13 cellular contexts compared by ENCODE assay signal in genomic region chr7:96287168-96287567, GRCh38. TPM values are rescaled to one million over a fixed set of nuclear protein-coding genes. Genes with fewer than 3 reads are reported as not detected.
A peak's percentile ranks its signal among the peaks of the same experiment; 100 is the strongest.
DNase-seq lines count a peak whose midpoint lies in the region; ATAC-seq and TF ChIP-seq lines count a peak whose summit lies in the region.
"Had no signal": no experiment of that assay in that cellular context is flagged by ENCODE, and none has a peak within 500 bp of the region (broad histone marks: within the 10 kb centered on the region; RNA-seq: fewer than 3 reads in every experiment).

No MANE protein-coding gene starts in this region.

- peaks cover 3% of the 10 kb centered on the region for H3K36me3 Mint-ChIP-seq in CD8-positive, alpha-beta T cell
- H3K36me3 Mint-ChIP-seq in endodermal cell (ENCODE audit: low read depth): peaks cover 71% of the 10 kb centered on the region
- H3K36me3 Mint-ChIP-seq in type B pancreatic cell: peaks cover 35% of the 10 kb centered on the region

- intact Hi-C loops in CD8-positive, alpha-beta T cell (cut with DNase I, micrococcal nuclease): loop anchor here (2.0 to 10.0 kb wide), 3 partner anchors 14 to 828 kb away; partner anchors contain the start of genes SDHAF3 (in 1 of the 2) and SLC25A13 (in 1 of the 2)

- no peak overlapping the region for H3K27ac ChIP-seq in CD8-positive, alpha-beta T cell (ENCODE audit: low read depth, low read length)
- no peak overlapping the region for H3K27ac ChIP-seq in endodermal cell (ENCODE audit: low read depth, low read length)

- no peak overlapping the region for H3K4me3 ChIP-seq in CD8-positive, alpha-beta T cell (ENCODE audit: low read depth, low read length)
- H3K4me3 ChIP-seq in endodermal cell (ENCODE audit: low read length): peak overlapping the region; percentile 23

- no peaks in the 10 kb centered on the region for H3K27me3 ChIP-seq in CD8-positive, alpha-beta T cell (ENCODE audit: insufficient read depth, low read length)
- H3K27me3 ChIP-seq in endodermal cell (ENCODE audit: control insufficient read depth, insufficient read depth, low read length, poor library complexity, severe bottlenecking): no peaks in the 10 kb centered on the region

- no peak overlapping the region for H3K9ac ChIP-seq in endodermal cell (ENCODE audit: extremely low read depth, low read length, poor library complexity, severe bottlenecking)

- no peak for TF ChIP-seq CTCF in CD8-positive, alpha-beta T cell (IDR thresholded peaks at IDR 0.05)
- TF ChIP-seq CTCF in GM20000 (IDR thresholded peaks at IDR 0.05; ENCODE audit: extremely low read depth, missing control alignments) (no peak), endodermal cell (conservative IDR thresholded peaks at IDR 0.05) (no peak), type B pancreatic cell (conservative IDR thresholded peaks at IDR 0.05) (no peak)

- 68 to 80% methylated on average over 1 to 2 of the region's 2 CpGs for WGBS in endodermal cell (ENCODE audit: insufficient coverage in 1 of 2, insufficient read length in 1 of 2), 2 experiments

- peaks cover 44% of the 10 kb centered on the region for H3K4me1 Mint-ChIP-seq in CD8-positive, alpha-beta T cell (ENCODE audit: low read depth)
- H3K4me1 Mint-ChIP-seq in endodermal cell (peaks cover 15% of the 10 kb centered on the region), type B pancreatic cell (ENCODE audit: unreplicated experiment) (peaks cover 13% of the 10 kb centered on the region)

- H3K9me3 Mint-ChIP-seq in CD8-positive, alpha-beta T cell: peaks cover 6% of the 10 kb centered on the region
- peaks cover 50% of the 10 kb centered on the region for H3K9me3 Mint-ChIP-seq in endodermal cell
- peaks cover 17% of the 10 kb centered on the region for H3K9me3 Mint-ChIP-seq in type B pancreatic cell

- H3K27me3 Mint-ChIP-seq in CD8-positive, alpha-beta T cell (ENCODE audit: low read depth): no peaks in the 10 kb centered on the region
- no peaks in the 10 kb centered on the region for H3K27me3 Mint-ChIP-seq in endodermal cell (ENCODE audit: insufficient read depth)
- no peaks in the 10 kb centered on the region for H3K27me3 Mint-ChIP-seq in type B pancreatic cell

- CTCF ChIA-PET in CD8-positive, alpha-beta T cell (lab: Charles Lee): no interaction called here

- no peaks in the 10 kb centered on the region for H3K36me3 ChIP-seq in CD8-positive, alpha-beta T cell (ENCODE audit: insufficient read depth, low read length)
- peaks cover 28% of the 10 kb centered on the region for H3K36me3 ChIP-seq in endodermal cell (ENCODE audit: control insufficient read depth, insufficient read depth, low read length)

- POLR2A ChIA-PET in CD8-positive, alpha-beta T cell (lab: Charles Lee): interaction anchor here (0.6 kb wide), 1 partner anchor 26 kb away, joined by 3 read pairs; no protein-coding TSS in a partner anchor

- no peak overlapping the region for H3K4me3 Mint-ChIP-seq in CD8-positive, alpha-beta T cell
- H3K4me3 Mint-ChIP-seq in endodermal cell (no peak overlapping the region), type B pancreatic cell (no peak overlapping the region)

- H3K9me3 ChIP-seq in CD8-positive, alpha-beta T cell (ENCODE audit: low read length): no peaks in the 10 kb centered on the region
- peaks cover 28% of the 10 kb centered on the region for H3K9me3 ChIP-seq in endodermal cell (ENCODE audit: control insufficient read depth, low read length)

- H3K27ac Mint-ChIP-seq in CD8-positive, alpha-beta T cell: peak overlapping the region; percentile 78
- no peak overlapping the region for H3K27ac Mint-ChIP-seq in endodermal cell
- H3K27ac Mint-ChIP-seq in type B pancreatic cell: no peak overlapping the region

- ATAC-seq in CD8-positive, alpha-beta T cell: no peak
- ATAC-seq in HG03442 (IDR thresholded peaks at IDR 0.05; ENCODE audit: unreplicated experiment): peak; percentile 35

- H3K4me1 ChIP-seq in CD8-positive, alpha-beta T cell (ENCODE audit: insufficient read depth, low read length): peaks cover 19% of the 10 kb centered on the region
- H3K4me1 ChIP-seq in endodermal cell (ENCODE audit: control insufficient read depth, insufficient read depth, low read length): no peaks in the 10 kb centered on the region

- no peak for DNase-seq in CD8-positive, alpha-beta T cell
- DNase-seq in GM20000 (ENCODE audit: low spot score) (peak; percentile 9), endodermal cell (no peak), NCI-H1436 (lab: John Stamatoyannopoulos, UW) (no peak), T-helper 9 cell (no peak), D341Med (ENCODE audit: low spot score) (no peak), type B pancreatic cell (ENCODE audit: extremely low spot score, unreplicated experiment) (no peak)
- DNase-seq: activated naive CD4-positive, alpha-beta T cell treated with Interleukin-2 at 50 U/mL for 16 hours; DMS153; mesendoderm; NK-92 treated with Interleukin-12 subunit alpha and Interleukin-12 subunit beta, amount 100 ng/mL, for 24 hours; stimulated activated CD8-positive, alpha-beta memory T cell treated with anti-CD3 and anti-CD28 coated beads, Interleukin-4, amount 100 ng/mL, for 48 hours had no signal

RNA-seq across cellular contexts. Expression of gene SLC25A13, which starts 34.7 kb away (rescaled TPM):
- total RNA-seq in CD8-positive, alpha-beta T cell: 1 to 10 TPM; 8.0 to 8.3 TPM
- total RNA-seq in endodermal cell (100 to 1,000 TPM in 1 of 2 donors, 10 to 100 TPM in 1; 94.3 to 114 TPM), type B pancreatic cell (ENCODE audit: low replicate concordance) (46.3 and 55.8 TPM in 2 replicates)
- 49.6 TPM for polyA plus RNA-seq in endodermal cell (2013, experiment 1 of 2)
- 53.2 TPM for polyA plus RNA-seq in endodermal cell (2013, experiment 2 of 2)
